ENCODE assay signal across 14 cellular contexts in genomic region chr5:136006767-136007251, GRCh38. TPM values are rescaled to one million over a fixed set of nuclear protein-coding genes. Genes with fewer than 3 reads are reported as not detected.
DNase-seq lines count a peak whose midpoint lies in the region; ATAC-seq, FAIRE-seq and TF ChIP-seq lines count a peak whose summit lies in the region.
"Had no signal": no experiment of that assay in that cellular context is flagged by ENCODE, and none has a peak within 500 bp of the region (broad histone marks: within the 10 kb centered on the region; RNA-seq: fewer than 3 reads in every experiment).

No MANE protein-coding gene starts in this region.

- DNase-seq in AG20443 (ENCODE audit: low spot score), result peak; percentile 74
- no peak for DNase-seq in Panc1 (ENCODE audit: low read depth, low spot score)
- DNase-seq in epithelial cell of esophagus (ENCODE audit: low read depth), result peak; percentile 97
- peak; percentile 64 for DNase-seq in osteocyte (ENCODE audit: extremely low spot score, unreplicated experiment)
- DNase-seq in small intestine, result no peak
- DNase-seq in NCI-H1105 treated with DMSO at 0.1 percent for 48 hours (lab: John Stamatoyannopoulos, UW), result no peak
- DNase-seq in D721Med (ENCODE audit: insufficient read length, low spot score), result no peak
- DNase-seq: activated T-cell treated with anti-CD3 and anti-CD28 coated beads, Interleukin-2, amount 50 U/mL, for 48 hours; CD8-positive, alpha-beta T cell; NCI-H2081 had no signal

- peaks cover 54% of the 10 kb centered on the region for H3K4me1 Mint-ChIP-seq in osteocyte (ENCODE audit: unreplicated experiment)
- H3K4me1 Mint-ChIP-seq: WTC11 had no signal

- H3K36me3 ChIP-seq in Panc1 (ENCODE audit: control insufficient read depth, insufficient read depth, low read length) (no peaks in the 10 kb centered on the region), small intestine (ENCODE audit: control insufficient read depth in 2 of 2, insufficient read depth in 2 of 2, low read length in 2 of 2) (no peaks in the 10 kb centered on the region)

- H3K27me3 ChIP-seq in Panc1 (ENCODE audit: control insufficient read depth, insufficient read depth, low read length) (no peaks in the 10 kb centered on the region), small intestine (ENCODE audit: control insufficient read depth in 2 of 2, insufficient read depth in 2 of 2, low read length in 2 of 2) (no peaks in the 10 kb centered on the region)

- H3K4me1 ChIP-seq in Panc1 (ENCODE audit: control insufficient read depth, insufficient read depth, low read length), result no peaks in the 10 kb centered on the region
- no peaks in the 10 kb centered on the region for H3K4me1 ChIP-seq in small intestine (ENCODE audit: control insufficient read depth in 2 of 2, insufficient read depth in 1 of 2, low read depth in 1 of 2, low read length in 1 of 2)

- intact Hi-C loops in Panc1 (cut with micrococcal nuclease; ENCODE audit: unreplicated experiment), result no loop called here

- in situ Hi-C loops in Panc1 (cut with HindIII; ENCODE audit: low pct_unique_long_range_greater_than_20kb, low sequenced_read_pairs), result no loop called here

- no peak overlapping the region for H3K4me3 Mint-ChIP-seq in osteocyte (ENCODE audit: unreplicated experiment)
- H3K4me3 Mint-ChIP-seq: CD8-positive, alpha-beta T cell; WTC11 had no signal

- WGBS in small intestine, 3 donors, result 83 to 85% (median 83%) methylated on average over 7 of the region's 7 CpGs

- ATAC-seq in Panc1 (peak; percentile 83), HG03469 (IDR thresholded peaks at IDR 0.05; ENCODE audit: unreplicated experiment) (no peak)
- ATAC-seq: CD8-positive, alpha-beta T cell; WTC11 had no signal

- BruUV-seq in Panc1 (replicated peaks; lab: Mats Ljungman, UMichigan), result no TSS peak

- no peaks in the 10 kb centered on the region for H3K36me3 Mint-ChIP-seq in osteocyte (ENCODE audit: unreplicated experiment)
- H3K36me3 Mint-ChIP-seq: CD8-positive, alpha-beta T cell; WTC11 had no signal

- CTCF ChIA-PET in Panc1 (lab: Charles Lee), result no interaction called here

- no peaks in the 10 kb centered on the region for H3K9me3 ChIP-seq in Panc1 (ENCODE audit: control insufficient read depth, insufficient read depth, low read depth, low read length)
- H3K9me3 ChIP-seq in small intestine (ENCODE audit: control insufficient read depth, low read depth), result no peaks in the 10 kb centered on the region

- H3K4me3 ChIP-seq in Panc1 (ENCODE audit: low read depth in 2 of 2, low read length in 2 of 2), result no peak overlapping the region
- no peak overlapping the region for H3K4me3 ChIP-seq in epithelial cell of esophagus (ENCODE audit: low read length)
- H3K4me3 ChIP-seq in small intestine (ENCODE audit: low read depth in 1 of 2, low read length in 2 of 2), result no peak overlapping the region
- H3K4me3 ChIP-seq: skin epidermis had no signal

- no peaks in the 10 kb centered on the region for H3K9me3 Mint-ChIP-seq in osteocyte (ENCODE audit: unreplicated experiment)
- H3K9me3 Mint-ChIP-seq: CD8-positive, alpha-beta T cell; WTC11 had no signal

- H3K27ac ChIP-seq in Panc1 (ENCODE audit: low read length), result no peak overlapping the region
- H3K27ac ChIP-seq in small intestine (ENCODE audit: low read depth in 1 of 2, low read length in 1 of 2), result peak overlapping the region in 1 of 2 donors; percentile 67

- no peaks in the 10 kb centered on the region for H3K27me3 Mint-ChIP-seq in osteocyte (ENCODE audit: unreplicated experiment)

- no peak for FAIRE-seq in small intestine (lab: Jason Lieb, UNC)
- no peak for FAIRE-seq in D721Med (lab: Jason Lieb, UNC)

- peak overlapping the region; percentile 64 for H3K27ac Mint-ChIP-seq in osteocyte (ENCODE audit: unreplicated experiment)
- H3K27ac Mint-ChIP-seq: CD8-positive, alpha-beta T cell; WTC11 had no signal

- POLR2A ChIA-PET in Panc1 (lab: Charles Lee), result no interaction called here

- TF ChIP-seq CTCF in Panc1 (IDR thresholded peaks at IDR 0.05) (no peak), epithelial cell of esophagus (IDR thresholded peaks at IDR 0.05; ENCODE audit: insufficient read depth, low read depth, low read length, missing control alignments) (no peak), osteocyte (IDR thresholded peaks at IDR 0.05) (no peak), D721Med (IDR thresholded peaks at IDR 0.05; ENCODE audit: insufficient read depth, missing control alignments) (no peak)

RNA-seq across cellular contexts. Expression of gene TGFBI, which starts 22.0 kb away (rescaled TPM):
- 314 TPM for total RNA-seq in Panc1 (2021; ENCODE audit: unreplicated experiment)
- 384 TPM for polyA plus RNA-seq in Panc1 (2012; ENCODE audit: insufficient read length)
- total RNA-seq in osteocyte, result 267 and 343 TPM in 2 replicates
- polyA plus RNA-seq in small intestine, result 10 to 100 TPM in 2 of 3 donors, 1 to 10 TPM in 1; 4.2 to 55.3 (median 41.3) TPM

RNA-seq across cellular contexts. Expression of gene LECT2, which starts 52.0 kb away (rescaled TPM):
- total RNA-seq in Panc1 (2021; ENCODE audit: unreplicated experiment) (not detected), osteocyte (not detected in 2 replicates)
- not detected for polyA plus RNA-seq in Panc1 (2012; ENCODE audit: insufficient read length)
- not detected for polyA plus RNA-seq in small intestine
- total RNA-seq: CD8-positive, alpha-beta T cell; mesenteric fat pad; WTC11 had no signal

Comparison
In these comparisons a context has a peak if more than half of its experiments do, and no peak if none do; other contexts are left out.
1. DNase-seq: peak in AG20443 (single experiment), epithelial cell of esophagus (single experiment) and osteocyte (single experiment); none in Panc1 (single experiment), small intestine (single experiment), NCI-H1105 treated with DMSO at 0.1 percent for 48 hours (single experiment) and D721Med (single experiment).